19 cellular contexts compared by ENCODE assay signal in the genomic region with DNA sequence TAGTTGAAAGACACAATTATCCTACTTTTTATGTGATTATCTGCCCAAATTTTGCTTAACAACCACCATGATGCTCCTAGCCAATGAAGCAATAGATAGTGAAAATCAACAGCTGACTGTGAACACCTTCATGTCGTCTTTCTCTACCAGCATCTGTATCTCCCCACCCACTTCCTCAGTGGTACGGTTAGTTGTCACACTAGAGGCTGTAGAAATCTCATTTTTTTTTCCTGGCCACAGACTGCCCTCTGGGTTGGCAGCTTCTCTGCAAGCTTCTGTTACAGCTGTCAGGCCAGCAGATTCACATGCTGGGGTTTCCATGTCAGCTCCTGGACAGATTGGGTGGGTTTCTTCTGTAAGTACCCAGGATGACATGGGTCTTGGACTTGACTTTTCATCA. TPM values are rescaled to one million over a fixed set of nuclear protein-coding genes. Genes with fewer than 3 reads are reported as not detected.
DNase-seq lines count a peak whose midpoint lies in the region; ATAC-seq and TF ChIP-seq lines count a peak whose summit lies in the region.
"Had no signal": no experiment of that assay in that cellular context is flagged by ENCODE, and none has a peak within 500 bp of the region (broad histone marks: within the 10 kb centered on the region; RNA-seq: fewer than 3 reads in every experiment).

No MANE protein-coding gene starts in this region.

- H3K9me2 ChIP-seq in Loucy (replicated peaks; ENCODE audit: low read depth, low read length) = no peaks in the 10 kb centered on the region
- H3K9me2 ChIP-seq: SK-N-SH had no signal

- H3K27me3 Mint-ChIP-seq in activated naive CD8-positive, alpha-beta T cell treated with anti-CD3 and anti-CD28 coated beads, Interleukin-2, amount 50 U/mL, for 24 hours = no peaks in the 10 kb centered on the region

- TF ChIP-seq CTCF in heart right ventricle (IDR thresholded peaks at IDR 0.05) (no peak), Loucy (conservative IDR thresholded peaks at IDR 0.05; ENCODE audit: low read length) (no peak), upper lobe of right lung (IDR thresholded peaks at IDR 0.05) (no peak)

- H3K9me3 ChIP-seq in heart right ventricle (peaks cover 0 to 2% (median 0%) of the 10 kb centered on the region in 11 donors), Loucy (ENCODE audit: insufficient read depth, low read depth, low read length) (no peaks in the 10 kb centered on the region), upper lobe of right lung (no peaks in the 10 kb centered on the region)
- H3K9me3 ChIP-seq: colonic mucosa, left ventricle myocardium inferior, SK-N-SH, transverse colon had no signal

- H3K4me1 ChIP-seq in heart right ventricle (peaks cover 0 to 10% (median 0%) of the 10 kb centered on the region in 9 donors), Loucy (ENCODE audit: insufficient read depth, low read length, poor library complexity, severe bottlenecking) (peaks cover 32% of the 10 kb centered on the region), upper lobe of right lung (no peaks in the 10 kb centered on the region)
- H3K4me1 ChIP-seq: colonic mucosa, left ventricle myocardium inferior, parathyroid adenoma, transverse colon had no signal

- peaks cover 66% of the 10 kb centered on the region for H3K36me3 Mint-ChIP-seq in activated naive CD8-positive, alpha-beta T cell treated with anti-CD3 and anti-CD28 coated beads, Interleukin-2, amount 50 U/mL, for 24 hours (ENCODE audit: low read depth)

- peak; percentile 30 to 58 for ATAC-seq in left cardiac atrium
- ATAC-seq in heart right ventricle = no peak
- ATAC-seq in activated naive CD8-positive, alpha-beta T cell treated with anti-CD3 and anti-CD28 coated beads, Interleukin-2, amount 50 U/mL, for 24 hours = peak; percentile 51
- ATAC-seq in upper lobe of right lung = peak; percentile 48
- ATAC-seq in HG03354 (IDR thresholded peaks at IDR 0.05; ENCODE audit: poor library complexity, severe bottlenecking, unreplicated experiment) = no peak
- ATAC-seq: HepG2, Panc1 had no signal

- H3K36me3 ChIP-seq in heart right ventricle = no peaks in the 10 kb centered on the region
- H3K36me3 ChIP-seq in Loucy (ENCODE audit: insufficient read depth, low read length) = no peaks in the 10 kb centered on the region
- H3K36me3 ChIP-seq in upper lobe of right lung = no peaks in the 10 kb centered on the region
- H3K36me3 ChIP-seq: colonic mucosa, left ventricle myocardium inferior, transverse colon, WERI-Rb-1 had no signal

- H3K4me3 ChIP-seq in heart right ventricle (no peak overlapping the region), Loucy (ENCODE audit: low read length, poor library complexity, severe bottlenecking) (no peak overlapping the region), upper lobe of right lung (no peak overlapping the region)
- H3K4me3 ChIP-seq: colonic mucosa, left ventricle myocardium inferior, transverse colon had no signal

- no peak overlapping the region for H2AFZ ChIP-seq in Loucy (ENCODE audit: low read length)
- H2AFZ ChIP-seq: parathyroid adenoma had no signal

- no peak for DNase-seq in left cardiac atrium
- DNase-seq in heart right ventricle = no peak
- DNase-seq in activated naive CD8-positive, alpha-beta T cell treated with anti-CD3 and anti-CD28 coated beads, Interleukin-2, amount 50 U/mL, for 24 hours = no peak
- no peak for DNase-seq in upper lobe of right lung
- DNase-seq in GOT3 (lab: John Stamatoyannopoulos, UW) = no peak
- no peak for DNase-seq in SHP77 (lab: John Stamatoyannopoulos, UW)
- DNase-seq: colonic mucosa, DMS 273 treated with DMSO at 0.1 percent for 48 hours, left ventricle myocardium inferior, NCI-H2081, NCI-H524 treated with DMSO at 0.1 percent for 48 hours, SK-N-SH, transverse colon, WERI-Rb-1 had no signal

- H3K4me2 ChIP-seq in Loucy (ENCODE audit: low read depth, low read length, poor library complexity, severe bottlenecking) = peak overlapping the region; percentile 50
- H3K4me2 ChIP-seq: SK-N-SH had no signal

- no peaks in the 10 kb centered on the region for H4K20me1 ChIP-seq in Loucy (ENCODE audit: insufficient read depth, low read length, poor library complexity, severe bottlenecking)

- H3K4me1 Mint-ChIP-seq in activated naive CD8-positive, alpha-beta T cell treated with anti-CD3 and anti-CD28 coated beads, Interleukin-2, amount 50 U/mL, for 24 hours = peaks cover 80% of the 10 kb centered on the region

- peak overlapping the region in 1 of 10 donors; percentile 7 for H3K27ac ChIP-seq in heart right ventricle
- H3K27ac ChIP-seq in upper lobe of right lung = no peak overlapping the region
- H3K27ac ChIP-seq: colonic mucosa, left ventricle myocardium inferior, parathyroid adenoma, transverse colon, WERI-Rb-1 had no signal

- H3K79me2 ChIP-seq in Loucy (ENCODE audit: insufficient read depth, low read length) = no peaks in the 10 kb centered on the region
- H3K79me2 ChIP-seq: parathyroid adenoma had no signal

- H3K4me3 Mint-ChIP-seq in activated naive CD8-positive, alpha-beta T cell treated with anti-CD3 and anti-CD28 coated beads, Interleukin-2, amount 50 U/mL, for 24 hours = no peak overlapping the region

- intact Hi-C loops in left cardiac atrium (cut with DNase I) = no loop called here
- intact Hi-C loops in heart right ventricle (cut with DNase I) = no loop called here
- intact Hi-C loops in upper lobe of right lung (cut with DNase I) = no loop called here

- no peaks in the 10 kb centered on the region for H3K9me3 Mint-ChIP-seq in activated naive CD8-positive, alpha-beta T cell treated with anti-CD3 and anti-CD28 coated beads, Interleukin-2, amount 50 U/mL, for 24 hours

- H3K9ac ChIP-seq in Loucy (ENCODE audit: low read depth, low read length, poor library complexity, severe bottlenecking) = no peak overlapping the region
- H3K9ac ChIP-seq: parathyroid adenoma, SK-N-SH had no signal

- no peaks in the 10 kb centered on the region for H3F3A ChIP-seq in Loucy (ENCODE audit: low read depth)

- peak overlapping the region; percentile 79 for H3K27ac Mint-ChIP-seq in activated naive CD8-positive, alpha-beta T cell treated with anti-CD3 and anti-CD28 coated beads, Interleukin-2, amount 50 U/mL, for 24 hours

- WGBS in heart right ventricle, 2 donors = 41 to 47% methylated on average over 2 of the region's 2 CpGs

- H3K27me3 ChIP-seq in heart right ventricle = no peaks in the 10 kb centered on the region
- H3K27me3 ChIP-seq in Loucy (ENCODE audit: insufficient read depth, low read length, poor library complexity, severe bottlenecking) = no peaks in the 10 kb centered on the region
- H3K27me3 ChIP-seq in upper lobe of right lung = no peaks in the 10 kb centered on the region
- H3K27me3 ChIP-seq: colonic mucosa, transverse colon had no signal

RNA-seq across cellular contexts. Expression of a gene that starts 24.4 kb away (rescaled TPM):
- total RNA-seq in left cardiac atrium (10 to 100 TPM; 11.6 to 22.9 TPM), heart right ventricle (1 to 10 TPM in 8 of 10 donors, under 1 TPM in 2; 0.52 to 9.4 (median 2.2) TPM), upper lobe of right lung (8.0 TPM)
- 1 to 10 TPM in 1 of 2 donors, under 1 TPM in 1; 0.52 to 2.2 TPM for polyA plus RNA-seq in heart right ventricle
- total RNA-seq: HepG2 had no signal

Comparison
In these comparisons a context has a peak if more than half of its experiments do, and no peak if none do; other contexts are left out.
1. ATAC-seq: peak in left cardiac atrium (2 of 2), activated naive CD8-positive, alpha-beta T cell treated with anti-CD3 and anti-CD28 coated beads, Interleukin-2, amount 50 U/mL, for 24 hours (single experiment) and upper lobe of right lung (single experiment); none in heart right ventricle (0 of 8) and HG03354 (single experiment).